In genomic region chr9:32589083-32589713, GRCh38 we compare ENCODE assay signal across 8 cellular contexts. TPM values are rescaled to one million over a fixed set of nuclear protein-coding genes. Genes with fewer than 3 reads are reported as not detected.
DNase-seq lines count a peak whose midpoint lies in the region; ATAC-seq and TF ChIP-seq lines count a peak whose summit lies in the region.
"Had no signal": no experiment of that assay in that cellular context is flagged by ENCODE, and none has a peak within 500 bp of the region (broad histone marks: within the 10 kb centered on the region; RNA-seq: fewer than 3 reads in every experiment).

No MANE protein-coding gene starts in this region.

- TF ChIP-seq CTCF in GM10248 (IDR thresholded peaks at IDR 0.05; ENCODE audit: control extremely low read depth, extremely low read depth, low read depth, missing control alignments) (peak; percentile 39), HFF-Myc (IDR thresholded peaks at IDR 0.05; ENCODE audit: low read depth, low read length, missing control alignments) (peak; percentile 40), vagina (IDR thresholded peaks at IDR 0.05) (peak in 1 of 3 experiments; percentile 17)

- H3K4me3 ChIP-seq in HFF-Myc (replicated peaks; ENCODE audit: low read depth, low read length), result no peak overlapping the region
- H3K4me3 ChIP-seq in vagina, result no peak overlapping the region

- no peaks in the 10 kb centered on the region for H3K4me1 ChIP-seq in vagina

- peak; percentile 38 for DNase-seq in GM10248 (ENCODE audit: extremely low spot score)
- peak; percentile 9 for DNase-seq in HFF-Myc (ENCODE audit: extremely low read depth, low read depth)
- peak; percentile 28 for DNase-seq in NCI-H226
- DNase-seq in T47D (ENCODE audit: low read depth in 1 of 2, low spot score in 1 of 2), result peak; percentile 30 to 57
- no peak for DNase-seq in memory B cell (ENCODE audit: low spot score in 2 of 2)
- no peak for DNase-seq in vagina (ENCODE audit: extremely low spot score in 2 of 2)
- DNase-seq in ureter (ENCODE audit: low spot score), result no peak
- DNase-seq: activated B cell treated with CpG ODN at 0.5 μM for 24 hours had no signal

- H3K27me3 ChIP-seq in vagina, result no peaks in the 10 kb centered on the region

- CTCF ChIA-PET in GM10248 (lab: Yijun Ruan, JAX), result interaction anchor here (1.0 to 20.3 kb wide), 18 partner anchors 10 to 637 kb away, joined by 3 to 872 read pairs (median 4); partner anchors contain the start of gene ACO1

- intact Hi-C loops in vagina (cut with DNase I), result no loop called here

- in situ Hi-C loops in T47D (cut with HindIII; ENCODE audit: low pct_unique_long_range_greater_than_20kb, low sequenced_read_pairs), result no loop called here

- no peak for TF ChIP-seq POLR2A in vagina (IDR thresholded peaks at IDR 0.05)

- H3K9me3 Mint-ChIP-seq in memory B cell, result no peaks in the 10 kb centered on the region
- H3K9me3 Mint-ChIP-seq: activated B cell treated with CpG ODN at 0.5 μM for 24 hours had no signal

- H3K27ac ChIP-seq in vagina, result no peak overlapping the region

- H3K36me3 ChIP-seq in vagina, result no peaks in the 10 kb centered on the region

- H3K4me3 Mint-ChIP-seq in memory B cell, result no peak overlapping the region
- H3K4me3 Mint-ChIP-seq: activated B cell treated with CpG ODN at 0.5 μM for 24 hours had no signal

- POLR2A ChIA-PET in GM10248 (lab: Yijun Ruan, JAX), result no interaction called here

- no peak overlapping the region for H3K27ac Mint-ChIP-seq in memory B cell
- H3K27ac Mint-ChIP-seq: activated B cell treated with CpG ODN at 0.5 μM for 24 hours had no signal

- no peaks in the 10 kb centered on the region for H3K4me1 Mint-ChIP-seq in memory B cell
- H3K4me1 Mint-ChIP-seq: activated B cell treated with CpG ODN at 0.5 μM for 24 hours had no signal

- H3K27me3 Mint-ChIP-seq in memory B cell, result peaks cover 9% of the 10 kb centered on the region

- no peaks in the 10 kb centered on the region for H3K36me3 Mint-ChIP-seq in memory B cell

- ATAC-seq in memory B cell (ENCODE audit: low read depth), result peak; percentile 60

- H3K9me3 ChIP-seq in vagina, result no peaks in the 10 kb centered on the region

RNA-seq across cellular contexts. Expression of gene NDUFB6, which starts 16.2 kb away (rescaled TPM):
- 28.0 TPM for total RNA-seq in vagina
- total RNA-seq in ureter, result 30.5 TPM

RNA-seq across cellular contexts. Expression of gene TOPORS, which starts 36.8 kb away (rescaled TPM):
- total RNA-seq in vagina (18.4 TPM), ureter (13.3 TPM)

RNA-seq across cellular contexts. Expression of gene SMIM27, which starts 37.1 kb away (rescaled TPM):
- total RNA-seq in vagina (not detected), ureter (12.3 TPM)

RNA-seq across cellular contexts. Expression of gene TAF1L, which starts 46.3 kb away (rescaled TPM):
- total RNA-seq in vagina (not detected), ureter (not detected)
- total RNA-seq: activated B cell treated with CpG ODN at 0.5 μM for 24 hours had no signal

Comparison
In these comparisons a context has a peak if more than half of its experiments do, and no peak if none do; other contexts are left out.
1. DNase-seq: peak in GM10248 (single experiment), HFF-Myc (single experiment), NCI-H226 (single experiment) and T47D (2 of 2); none in memory B cell (0 of 2), vagina (0 of 2) and ureter (single experiment).